Comparison of ENCODE assay signal across 8 cellular contexts in the genomic region with DNA sequence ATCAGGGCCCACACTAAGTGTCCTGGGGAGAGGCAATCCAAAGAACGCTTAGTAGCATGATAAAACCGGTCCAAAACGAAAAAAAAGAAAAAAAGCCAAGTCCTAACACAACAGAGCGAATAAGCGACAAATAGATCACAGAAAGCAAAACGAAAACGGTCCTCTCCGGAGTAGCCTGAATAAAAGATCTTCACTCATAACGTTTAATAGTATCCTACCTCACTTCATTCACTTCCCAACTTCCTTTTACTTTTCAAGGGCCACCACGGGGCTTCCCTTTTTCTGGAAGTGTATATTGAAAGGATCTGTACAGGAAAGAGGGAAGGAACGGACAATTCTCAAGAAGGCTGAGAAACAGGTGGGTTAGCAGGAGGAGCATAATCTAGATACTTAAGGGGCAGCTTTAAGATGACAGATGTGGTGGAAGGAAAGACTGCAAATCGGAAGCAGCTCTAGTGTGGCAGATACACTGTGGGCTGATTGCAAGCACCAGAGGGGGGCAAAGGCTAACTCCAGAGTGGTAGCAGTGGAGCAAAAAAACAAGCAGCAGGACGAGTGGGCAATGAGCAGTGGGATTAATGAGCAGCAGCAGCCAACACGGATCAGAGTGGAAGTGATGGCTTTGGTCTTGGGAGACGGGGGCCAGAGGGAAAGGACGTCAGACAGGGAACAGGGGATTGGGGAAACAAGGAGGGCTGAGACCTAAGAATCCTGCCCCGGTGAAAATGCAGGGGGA. TPM values are rescaled to one million over a fixed set of nuclear protein-coding genes. Genes with fewer than 3 reads are reported as not detected.
DNase-seq lines count a peak whose midpoint lies in the region; ATAC-seq and TF ChIP-seq lines count a peak whose summit lies in the region.

No MANE protein-coding gene starts in this region.

- peaks cover 20% of the 10 kb centered on the region for H3K4me1 Mint-ChIP-seq in CD8-positive, alpha-beta T cell (ENCODE audit: low read depth)
- H3K4me1 Mint-ChIP-seq in naive thymus-derived CD8-positive, alpha-beta T cell = peaks cover 0 to 17% (median 9%) of the 10 kb centered on the region in 4 donors

- in situ Hi-C loops in GM18951 (cut with MboI; ENCODE audit: low sequenced_read_pairs, unreplicated experiment) = no loop called here

- DNase-seq in CD8-positive, alpha-beta T cell = peak in 5 of 7 experiments; percentile 6 to 50 (median 23)
- peak; percentile 44 for DNase-seq in LoVo (ENCODE audit: low spot score)
- DNase-seq in activated CD4-positive, alpha-beta T cell treated with anti-CD3 and anti-CD28 coated beads for 48 hours = peak; percentile 27
- DNase-seq in esophagus squamous epithelium (lab: John Stamatoyannopoulos, UW) = no peak
- peak in 7 of 10 donors; percentile 14 to 61 (median 38) for DNase-seq in naive thymus-derived CD8-positive, alpha-beta T cell
- no peak for DNase-seq in amniotic stem cell (lab: John Stamatoyannopoulos, UW)
- DNase-seq in 8988T = no peak

- H3K4me3 ChIP-seq in CD8-positive, alpha-beta T cell (ENCODE audit: low read depth, low read length) = peak overlapping the region; percentile 80
- peak overlapping the region; percentile 77 to 94 (median 84) for H3K4me3 ChIP-seq in esophagus squamous epithelium

- H3K27ac Mint-ChIP-seq in CD8-positive, alpha-beta T cell = no peak overlapping the region
- H3K27ac Mint-ChIP-seq in naive thymus-derived CD8-positive, alpha-beta T cell = no peak overlapping the region

- no peak for TF ChIP-seq CTCF in CD8-positive, alpha-beta T cell (IDR thresholded peaks at IDR 0.05)
- TF ChIP-seq CTCF in esophagus squamous epithelium (IDR thresholded peaks at IDR 0.05) = no peak

- peak; percentile 5 for ATAC-seq in CD8-positive, alpha-beta T cell
- peak in 1 of 2 donors; percentile 11 for ATAC-seq in naive thymus-derived CD8-positive, alpha-beta T cell

- peaks cover 26% of the 10 kb centered on the region for H3K4me1 ChIP-seq in CD8-positive, alpha-beta T cell (ENCODE audit: insufficient read depth, low read length)
- H3K4me1 ChIP-seq in esophagus squamous epithelium = peaks cover 0 to 45% (median 30%) of the 10 kb centered on the region in 3 donors

- 1% methylated on average over 17 of the region's 17 CpGs for WGBS in esophagus squamous epithelium, 2 donors

- H3K36me3 Mint-ChIP-seq in CD8-positive, alpha-beta T cell = peaks cover 3% of the 10 kb centered on the region
- H3K36me3 Mint-ChIP-seq in naive thymus-derived CD8-positive, alpha-beta T cell = peaks cover 0 to 5% (median 0%) of the 10 kb centered on the region in 3 donors

- no peaks in the 10 kb centered on the region for H3K9me3 Mint-ChIP-seq in CD8-positive, alpha-beta T cell
- H3K9me3 Mint-ChIP-seq in naive thymus-derived CD8-positive, alpha-beta T cell = no peaks in the 10 kb centered on the region

- no peaks in the 10 kb centered on the region for H3K9me3 ChIP-seq in CD8-positive, alpha-beta T cell (ENCODE audit: low read length)
- no peaks in the 10 kb centered on the region for H3K9me3 ChIP-seq in esophagus squamous epithelium

- H3K36me3 ChIP-seq in CD8-positive, alpha-beta T cell (ENCODE audit: insufficient read depth, low read length) = no peaks in the 10 kb centered on the region
- peaks cover 0 to 6% (median 0%) of the 10 kb centered on the region in 3 donors for H3K36me3 ChIP-seq in esophagus squamous epithelium

- no peak overlapping the region for H3K4me3 Mint-ChIP-seq in CD8-positive, alpha-beta T cell
- no peak overlapping the region for H3K4me3 Mint-ChIP-seq in naive thymus-derived CD8-positive, alpha-beta T cell

- CTCF ChIA-PET in CD8-positive, alpha-beta T cell (lab: Charles Lee) = no interaction called here

- TF ChIP-seq POLR2A in GM18951 (IDR thresholded peaks at IDR 0.05; ENCODE audit: extremely low read depth, insufficient read depth, insufficient read length) = peak; percentile 31
- TF ChIP-seq POLR2A in esophagus squamous epithelium (IDR thresholded peaks at IDR 0.05) = no peak

- H3K27ac ChIP-seq in CD8-positive, alpha-beta T cell (ENCODE audit: low read depth, low read length) = peak overlapping the region; percentile 78
- peak overlapping the region; percentile 94 to 98 (median 96) for H3K27ac ChIP-seq in esophagus squamous epithelium

- intact Hi-C loops in CD8-positive, alpha-beta T cell (cut with DNase I, micrococcal nuclease) = loop anchor here (2.0 to 10.0 kb wide), 5 partner anchors 227 to 1050 kb away; a partner anchor contains a TSS
- intact Hi-C loops in esophagus squamous epithelium (cut with DNase I) = no loop called here

- no peaks in the 10 kb centered on the region for H3K27me3 ChIP-seq in CD8-positive, alpha-beta T cell (ENCODE audit: insufficient read depth, low read length)
- H3K27me3 ChIP-seq in esophagus squamous epithelium = no peaks in the 10 kb centered on the region

- POLR2A ChIA-PET in CD8-positive, alpha-beta T cell (lab: Charles Lee) = interaction anchor here (0.6 to 1.1 kb wide), 5 partner anchors 14 to 1194 kb away, joined by 3 to 4 read pairs (median 3); no protein-coding TSS in a partner anchor
- POLR2A ChIA-PET in naive thymus-derived CD8-positive, alpha-beta T cell (lab: Charles Lee) = interaction anchor here (0.6 to 1.7 kb wide), 4 partner anchors 42 to 156 kb away, joined by 3 to 7 read pairs (median 4); no protein-coding TSS in a partner anchor

- H3K27me3 Mint-ChIP-seq in CD8-positive, alpha-beta T cell (ENCODE audit: low read depth) = no peaks in the 10 kb centered on the region
- no peaks in the 10 kb centered on the region for H3K27me3 Mint-ChIP-seq in naive thymus-derived CD8-positive, alpha-beta T cell

RNA-seq across cellular contexts. Expression of a gene that starts 0.9 kb away (rescaled TPM):
- 10 to 100 TPM; 24.8 to 25.9 TPM for total RNA-seq in CD8-positive, alpha-beta T cell
- 10 to 100 TPM in 3 of 4 donors, 1 to 10 TPM in 1; 7.3 to 20.0 (median 14.0) TPM for total RNA-seq in esophagus squamous epithelium
- 10 to 100 TPM; 31.8 to 42.2 TPM for total RNA-seq in naive thymus-derived CD8-positive, alpha-beta T cell
- 10 to 100 TPM; 11.9 to 19.6 (median 15.4) TPM for polyA plus RNA-seq in naive thymus-derived CD8-positive, alpha-beta T cell

RNA-seq across cellular contexts. Expression of a gene that starts 48.7 kb away (rescaled TPM):
- total RNA-seq in CD8-positive, alpha-beta T cell = 10 to 100 TPM; 44.1 to 50.4 TPM
- total RNA-seq in esophagus squamous epithelium = 10 to 100 TPM; 33.8 to 60.5 (median 48.1) TPM
- 10 to 100 TPM; 73.7 to 77.8 TPM for total RNA-seq in naive thymus-derived CD8-positive, alpha-beta T cell
- polyA plus RNA-seq in naive thymus-derived CD8-positive, alpha-beta T cell = 10 to 100 TPM; 20.5 to 24.9 (median 22.2) TPM

Comparison
In these comparisons a context has a peak if more than half of its experiments do, and no peak if none do; other contexts are left out.
1. DNase-seq: peak in CD8-positive, alpha-beta T cell (5 of 7), LoVo (single experiment), activated CD4-positive, alpha-beta T cell treated with anti-CD3 and anti-CD28 coated beads for 48 hours (single experiment) and naive thymus-derived CD8-positive, alpha-beta T cell (7 of 10); none in esophagus squamous epithelium (single experiment), amniotic stem cell (single experiment) and 8988T (single experiment).